In genomic region chr1:61253059-61253735, GRCh38 we compare ENCODE assay signal across 8 cellular contexts.
DNase-seq lines count a peak whose midpoint lies in the region; ATAC-seq, FAIRE-seq and TF ChIP-seq lines count a peak whose summit lies in the region.

No MANE protein-coding gene starts in this region.

- DNase-seq in Calu3 (peak; percentile 62), NCI-H2029 treated with DMSO at 0.1 percent for 48 hours (lab: John Stamatoyannopoulos, UW) (peak; percentile 99), astrocyte of the spinal cord (ENCODE audit: low read depth, low spot score) (peak; percentile 48), lower lobe of right lung (peak; percentile 74), kidney (no peak), D721Med (ENCODE audit: insufficient read length, low spot score) (no peak), A172 (ENCODE audit: low spot score) (no peak)

- peak overlapping the region; percentile 13 for H3K27ac ChIP-seq in lower lobe of right lung
- peak overlapping the region in 1 of 2 donors; percentile 58 for H3K27ac ChIP-seq in kidney (ENCODE audit: low read depth in 2 of 2, low read length in 2 of 2)

- peak overlapping the region; percentile 21 for H3K27ac Mint-ChIP-seq in Calu3 (ENCODE audit: unreplicated experiment)

- H3K36me3 ChIP-seq in lower lobe of right lung (no peaks in the 10 kb centered on the region), kidney (ENCODE audit: control insufficient read depth in 1 of 2, insufficient read depth in 2 of 2, low read length in 2 of 2) (no peaks in the 10 kb centered on the region)

- H3K4me3 Mint-ChIP-seq in Calu3 (ENCODE audit: low read depth, unreplicated experiment), result no peak overlapping the region

- H3K36me3 Mint-ChIP-seq in Calu3 (ENCODE audit: insufficient read depth, unreplicated experiment), result peaks cover 5% of the 10 kb centered on the region

- BruUV-seq in Calu3 (replicated peaks; lab: Mats Ljungman, UMichigan), result no TSS peak

- intact Hi-C loops in Calu3 (cut with micrococcal nuclease; ENCODE audit: unreplicated experiment), result no loop called here
- intact Hi-C loops in lower lobe of right lung (cut with DNase I), result no loop called here
- intact Hi-C loops in kidney (cut with DNase I), result no loop called here

- H3K27me3 Mint-ChIP-seq in Calu3 (ENCODE audit: unreplicated experiment), result no peaks in the 10 kb centered on the region

- no peaks in the 10 kb centered on the region for H3K27me3 ChIP-seq in lower lobe of right lung (ENCODE audit: low read depth)

- H3K4me3 ChIP-seq in astrocyte of the spinal cord (ENCODE audit: low read depth, low read length), result no peak overlapping the region
- no peak overlapping the region for H3K4me3 ChIP-seq in lower lobe of right lung
- no peak overlapping the region for H3K4me3 ChIP-seq in kidney (ENCODE audit: low read length in 2 of 2)

- TF ChIP-seq CTCF in Calu3 (IDR thresholded peaks at IDR 0.05; ENCODE audit: unreplicated experiment), result no peak
- no peak for TF ChIP-seq CTCF in astrocyte of the spinal cord (IDR thresholded peaks at IDR 0.05; ENCODE audit: low read depth, low read length)
- no peak for TF ChIP-seq CTCF in lower lobe of right lung (IDR thresholded peaks at IDR 0.05)
- no peak for TF ChIP-seq CTCF in kidney (IDR thresholded peaks at IDR 0.05; ENCODE audit: borderline replicate concordance, extremely low read depth, insufficient read depth)
- no peak for TF ChIP-seq CTCF in D721Med (IDR thresholded peaks at IDR 0.05; ENCODE audit: insufficient read depth, missing control alignments)

- CTCF ChIA-PET in Calu3 (lab: Charles Lee), result interaction anchor here (0.8 kb wide), 1 partner anchor 16 kb away, joined by 3 read pairs; no protein-coding TSS in a partner anchor

- in situ Hi-C loops in astrocyte of the spinal cord (cut with HindIII; ENCODE audit: low sequenced_read_pairs), result no loop called here

- no peak overlapping the region for H3K9ac ChIP-seq in kidney (ENCODE audit: low read length in 2 of 2)

- H3K4me1 ChIP-seq in lower lobe of right lung (peaks cover 40% of the 10 kb centered on the region), kidney (ENCODE audit: control insufficient read depth in 1 of 2, insufficient read depth in 1 of 2, low read depth in 1 of 2, low read length in 2 of 2) (peaks cover 6 to 11% of the 10 kb centered on the region in 2 donors)

- no peak for FAIRE-seq in kidney (lab: Jason Lieb, UNC)
- no peak for FAIRE-seq in D721Med (lab: Jason Lieb, UNC)

- peaks cover 26% of the 10 kb centered on the region for H3K4me1 Mint-ChIP-seq in Calu3 (ENCODE audit: low read depth, unreplicated experiment)

- no peaks in the 10 kb centered on the region for H3K9me3 Mint-ChIP-seq in Calu3 (ENCODE audit: low read depth, unreplicated experiment)

- H3K9me3 ChIP-seq in lower lobe of right lung (no peaks in the 10 kb centered on the region), kidney (ENCODE audit: control insufficient read depth in 1 of 2, low read length in 2 of 2) (no peaks in the 10 kb centered on the region)

- peak; percentile 87 for ATAC-seq in lower lobe of right lung
- no peak for ATAC-seq in GM21447 (IDR thresholded peaks at IDR 0.05; ENCODE audit: unreplicated experiment)

Comparison
In these comparisons a context has a peak if more than half of its experiments do, and no peak if none do; other contexts are left out.
1. DNase-seq: peak in Calu3 (single experiment), NCI-H2029 treated with DMSO at 0.1 percent for 48 hours (single experiment), astrocyte of the spinal cord (single experiment) and lower lobe of right lung (single experiment); none in kidney (single experiment), D721Med (single experiment) and A172 (single experiment).